In the genomic region with DNA sequence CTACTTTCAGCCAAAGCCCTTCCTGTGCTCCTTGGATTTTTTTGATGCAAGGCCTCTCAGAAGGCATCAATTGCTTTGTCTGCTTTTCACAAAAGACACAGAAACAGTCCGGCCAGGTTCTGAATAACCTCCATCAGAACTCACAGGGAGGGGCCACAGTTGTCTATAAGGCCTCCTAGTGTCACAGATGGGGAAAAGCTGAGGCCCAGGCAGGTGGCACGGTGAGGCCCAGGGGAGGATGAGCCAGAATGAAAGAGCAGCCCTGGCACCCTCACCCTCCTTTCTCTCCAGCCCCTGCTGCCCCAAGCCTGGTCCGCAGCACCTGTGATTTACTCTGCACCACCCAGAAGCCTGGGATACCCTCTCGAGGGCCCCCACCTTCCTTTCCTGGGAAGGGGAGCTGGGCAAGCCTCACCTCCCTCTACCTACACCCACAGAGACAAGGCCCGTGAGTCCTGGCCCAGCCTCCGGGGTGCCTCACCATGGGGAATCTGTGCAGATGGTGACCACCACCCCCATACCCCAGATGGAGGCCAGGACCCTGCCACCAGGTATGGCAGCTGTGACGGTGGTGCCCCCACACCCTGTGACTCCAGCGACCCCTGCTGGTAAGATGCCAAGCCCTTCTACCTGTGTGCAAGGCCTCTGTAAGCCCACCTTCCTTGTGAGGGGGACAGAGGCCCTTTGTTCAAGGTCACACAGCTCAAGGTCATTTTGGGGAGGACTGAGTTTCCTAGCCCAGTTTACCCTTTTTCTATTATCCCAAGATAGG, we compare ENCODE assay signal across 9 cellular contexts. TPM values are rescaled to one million over a fixed set of nuclear protein-coding genes. Genes with fewer than 3 reads are reported as not detected.
A peak's percentile ranks its signal among the peaks of the same experiment; 100 is the strongest.
DNase-seq lines count a peak whose midpoint lies in the region; ATAC-seq and TF ChIP-seq lines count a peak whose summit lies in the region.
"Had no signal": no experiment of that assay in that cellular context is flagged by ENCODE, and none has a peak within 500 bp of the region (broad histone marks: within the 10 kb centered on the region; RNA-seq: fewer than 3 reads in every experiment).

No MANE protein-coding gene starts in this region.

- no peak overlapping the region for H3K4me2 ChIP-seq in PC-3 (ENCODE audit: low read length)

- H3F3A ChIP-seq in PC-3 (ENCODE audit: low read length, unreplicated experiment): no peaks in the 10 kb centered on the region

- no peak overlapping the region for H3K27ac Mint-ChIP-seq in activated naive CD8-positive, alpha-beta T cell treated with anti-CD3 and anti-CD28 coated beads for 36 hours
- peak overlapping the region in 1 of 9 donors; percentile 28 for H3K27ac Mint-ChIP-seq in naive thymus-derived CD4-positive, alpha-beta T cell
- H3K27ac Mint-ChIP-seq in activated T-helper 2 cell treated with anti-CD3 and anti-CD28 coated beads, Interferon-gamma antibody, Interleukin-2, Interleukin-4, amounts not matched to agents 10 μg/mL and 5 μg/mL and 100 μg/mL, durations not matched to agents 14 hours and 24 hours and 36 hours: no peak overlapping the region

- no peaks in the 10 kb centered on the region for H3K4me1 Mint-ChIP-seq in activated naive CD8-positive, alpha-beta T cell treated with anti-CD3 and anti-CD28 coated beads for 36 hours
- no peaks in the 10 kb centered on the region for H3K4me1 Mint-ChIP-seq in naive thymus-derived CD4-positive, alpha-beta T cell
- no peaks in the 10 kb centered on the region for H3K4me1 Mint-ChIP-seq in activated T-helper 2 cell treated with anti-CD3 and anti-CD28 coated beads, Interferon-gamma antibody, Interleukin-2, Interleukin-4, amounts not matched to agents 10 μg/mL and 5 μg/mL and 100 μg/mL, durations not matched to agents 14 hours and 24 hours and 36 hours (ENCODE audit: low read depth)

- H3K27ac ChIP-seq in PC-3 (ENCODE audit: low read length): no peak overlapping the region
- no peak overlapping the region for H3K27ac ChIP-seq in naive thymus-derived CD4-positive, alpha-beta T cell (ENCODE audit: low read depth, low read length)

- no peaks in the 10 kb centered on the region for H3K9me2 ChIP-seq in PC-3 (replicated peaks; ENCODE audit: low read length)

- DNase-seq in NCI-H146 (lab: John Stamatoyannopoulos, UW) (peak; percentile 16), NCI-H146 treated with DMSO at 0.1 percent for 48 hours (lab: John Stamatoyannopoulos, UW; ENCODE audit: unreplicated experiment) (no peak), PC-3 (peak; percentile 33), AG08396 (ENCODE audit: low spot score) (no peak)
- DNase-seq in activated naive CD8-positive, alpha-beta T cell treated with anti-CD3 and anti-CD28 coated beads for 36 hours: peak; percentile 53
- DNase-seq in naive thymus-derived CD4-positive, alpha-beta T cell: peak; percentile 32 to 73 (median 58)
- no peak for DNase-seq in activated T-helper 2 cell treated with anti-CD3 and anti-CD28 coated beads, Interferon-gamma antibody, Interleukin-2, Interleukin-4, amounts not matched to agents 10 μg/mL and 5 μg/mL and 100 μg/mL, durations not matched to agents 14 hours and 24 hours and 36 hours (ENCODE audit: low spot score)

- CTCF ChIA-PET in PC-3 (lab: Charles Lee): no interaction called here
- CTCF ChIA-PET in naive thymus-derived CD4-positive, alpha-beta T cell (lab: Charles Lee): interaction anchor here (0.7 to 2.6 kb wide), 6 partner anchors 9 to 142 kb away, joined by 3 to 19 read pairs (median 4); no protein-coding TSS in a partner anchor

- no peak overlapping the region for H3K9ac ChIP-seq in PC-3 (ENCODE audit: low read length)

- no peaks in the 10 kb centered on the region for H3K27me3 Mint-ChIP-seq in activated naive CD8-positive, alpha-beta T cell treated with anti-CD3 and anti-CD28 coated beads for 36 hours
- no peaks in the 10 kb centered on the region for H3K27me3 Mint-ChIP-seq in naive thymus-derived CD4-positive, alpha-beta T cell
- no peaks in the 10 kb centered on the region for H3K27me3 Mint-ChIP-seq in activated T-helper 2 cell treated with anti-CD3 and anti-CD28 coated beads, Interferon-gamma antibody, Interleukin-2, Interleukin-4, amounts not matched to agents 10 μg/mL and 5 μg/mL and 100 μg/mL, durations not matched to agents 14 hours and 24 hours and 36 hours (ENCODE audit: low read depth)

- TF ChIP-seq CTCF in PC-3 (conservative IDR thresholded peaks at IDR 0.05; ENCODE audit: low read depth, low read length): peak; percentile 63

- BruUV-seq in PC-3 (replicated peaks; lab: Mats Ljungman, UMichigan): no TSS peak

- no peaks in the 10 kb centered on the region for H3K36me3 ChIP-seq in PC-3 (ENCODE audit: low read depth, low read length)
- H3K36me3 ChIP-seq in naive thymus-derived CD4-positive, alpha-beta T cell (ENCODE audit: control insufficient read depth in 2 of 3, insufficient read depth in 3 of 3, low read length in 3 of 3): no peaks in the 10 kb centered on the region

- intact Hi-C loops in PC-3 (cut with micrococcal nuclease): loop anchor here (10.0 kb wide), 1 partner anchor 245 kb away; no protein-coding TSS in a partner anchor
- intact Hi-C loops in naive thymus-derived CD4-positive, alpha-beta T cell (cut with micrococcal nuclease): loop anchor here (1.0 to 10.0 kb wide), 3 partner anchors 57 to 245 kb away; no protein-coding TSS in a partner anchor
- intact Hi-C loops in activated T-helper 2 cell treated with anti-CD3 and anti-CD28 coated beads, Interferon-gamma antibody, Interleukin-2, Interleukin-4, amounts not matched to agents 10 μg/mL and 5 μg/mL and 100 μg/mL, durations not matched to agents 14 hours and 24 hours and 36 hours (cut with micrococcal nuclease): no loop called here

- peak; percentile 33 for ATAC-seq in PC-3
- ATAC-seq in naive thymus-derived CD4-positive, alpha-beta T cell: peak; percentile 58
- no peak for ATAC-seq in GM19395 (IDR thresholded peaks at IDR 0.05; ENCODE audit: unreplicated experiment)
- ATAC-seq: right cardiac atrium had no signal

- H3K27me3 ChIP-seq in PC-3 (ENCODE audit: low read length): no peaks in the 10 kb centered on the region
- no peaks in the 10 kb centered on the region for H3K27me3 ChIP-seq in naive thymus-derived CD4-positive, alpha-beta T cell (ENCODE audit: control insufficient read depth in 2 of 2, insufficient read depth in 2 of 2, low read length in 2 of 2)

- no peaks in the 10 kb centered on the region for H3K36me3 Mint-ChIP-seq in activated naive CD8-positive, alpha-beta T cell treated with anti-CD3 and anti-CD28 coated beads for 36 hours
- no peaks in the 10 kb centered on the region for H3K36me3 Mint-ChIP-seq in naive thymus-derived CD4-positive, alpha-beta T cell
- H3K36me3 Mint-ChIP-seq in activated T-helper 2 cell treated with anti-CD3 and anti-CD28 coated beads, Interferon-gamma antibody, Interleukin-2, Interleukin-4, amounts not matched to agents 10 μg/mL and 5 μg/mL and 100 μg/mL, durations not matched to agents 14 hours and 24 hours and 36 hours (ENCODE audit: low read depth): no peaks in the 10 kb centered on the region

- POLR2A ChIA-PET in PC-3 (lab: Charles Lee; ENCODE audit: unreplicated experiment): no interaction called here
- POLR2A ChIA-PET in naive thymus-derived CD4-positive, alpha-beta T cell (lab: Charles Lee): no interaction called here

- H2AFZ ChIP-seq in PC-3 (ENCODE audit: low read length): no peak overlapping the region

- no peaks in the 10 kb centered on the region for H3K4me1 ChIP-seq in PC-3 (ENCODE audit: insufficient read depth, low read length)
- no peaks in the 10 kb centered on the region for H3K4me1 ChIP-seq in naive thymus-derived CD4-positive, alpha-beta T cell (ENCODE audit: control insufficient read depth in 2 of 2, insufficient read depth in 2 of 2, low read length in 2 of 2)

- H3K79me2 ChIP-seq in PC-3 (ENCODE audit: low read length): no peaks in the 10 kb centered on the region

- no peaks in the 10 kb centered on the region for H3K9me3 Mint-ChIP-seq in activated naive CD8-positive, alpha-beta T cell treated with anti-CD3 and anti-CD28 coated beads for 36 hours
- no peaks in the 10 kb centered on the region for H3K9me3 Mint-ChIP-seq in naive thymus-derived CD4-positive, alpha-beta T cell
- H3K9me3 Mint-ChIP-seq in activated T-helper 2 cell treated with anti-CD3 and anti-CD28 coated beads, Interferon-gamma antibody, Interleukin-2, Interleukin-4, amounts not matched to agents 10 μg/mL and 5 μg/mL and 100 μg/mL, durations not matched to agents 14 hours and 24 hours and 36 hours: no peaks in the 10 kb centered on the region

- H4K20me1 ChIP-seq in PC-3 (ENCODE audit: low read length): no peaks in the 10 kb centered on the region

- no peaks in the 10 kb centered on the region for H3K9me3 ChIP-seq in PC-3 (ENCODE audit: low read length)
- H3K9me3 ChIP-seq in naive thymus-derived CD4-positive, alpha-beta T cell (ENCODE audit: control insufficient read depth in 2 of 3, low read length in 3 of 3): no peaks in the 10 kb centered on the region

- H3K4me3 Mint-ChIP-seq in activated naive CD8-positive, alpha-beta T cell treated with anti-CD3 and anti-CD28 coated beads for 36 hours: no peak overlapping the region
- H3K4me3 Mint-ChIP-seq in naive thymus-derived CD4-positive, alpha-beta T cell: no peak overlapping the region
- H3K4me3 Mint-ChIP-seq in activated T-helper 2 cell treated with anti-CD3 and anti-CD28 coated beads, Interferon-gamma antibody, Interleukin-2, Interleukin-4, amounts not matched to agents 10 μg/mL and 5 μg/mL and 100 μg/mL, durations not matched to agents 14 hours and 24 hours and 36 hours (ENCODE audit: low read depth): no peak overlapping the region

- H3K4me3 ChIP-seq in PC-3 (ENCODE audit: low read length): no peak overlapping the region
- no peak overlapping the region for H3K4me3 ChIP-seq in naive thymus-derived CD4-positive, alpha-beta T cell (ENCODE audit: low read length)

RNA-seq across cellular contexts. Expression of a gene that starts 26.2 kb away (rescaled TPM):
- total RNA-seq in PC-3 (2014; rRNA removed): 4.1 and 6.3 TPM in 2 replicates
- under 1 TPM; 0.21 to 0.22 TPM for total RNA-seq in activated naive CD8-positive, alpha-beta T cell treated with anti-CD3 and anti-CD28 coated beads for 36 hours
- 10 to 100 TPM in 1 of 5 experiments, 1 to 10 TPM in 3, under 1 TPM in 1; 0.17 to 33.1 (median 4.5) TPM for total RNA-seq in naive thymus-derived CD4-positive, alpha-beta T cell
- 1 to 10 TPM; 6.8 to 9.8 TPM for polyA plus RNA-seq in naive thymus-derived CD4-positive, alpha-beta T cell
- total RNA-seq in activated T-helper 2 cell treated with anti-CD3 and anti-CD28 coated beads, Interferon-gamma antibody, Interleukin-2, Interleukin-4, amounts not matched to agents 10 μg/mL and 5 μg/mL and 100 μg/mL, durations not matched to agents 14 hours and 24 hours and 36 hours: not detected in 2 replicates

RNA-seq across cellular contexts. Expression of a gene that starts 38.6 kb away (rescaled TPM):
- total RNA-seq in PC-3 (2014; rRNA removed): 3.0 and 15.1 TPM in 2 replicates
- total RNA-seq in activated naive CD8-positive, alpha-beta T cell treated with anti-CD3 and anti-CD28 coated beads for 36 hours: 1 to 10 TPM; 5.9 to 7.0 TPM
- total RNA-seq in naive thymus-derived CD4-positive, alpha-beta T cell: 100 to 1,000 TPM in 2 of 5 experiments, 10 to 100 TPM in 3; 36.9 to 112 (median 41.8) TPM
- 10 to 100 TPM in 1 of 2 donors, 1 to 10 TPM in 1; 9.1 to 11.7 TPM for polyA plus RNA-seq in naive thymus-derived CD4-positive, alpha-beta T cell
- 14.6 and 16.4 TPM in 2 replicates for total RNA-seq in activated T-helper 2 cell treated with anti-CD3 and anti-CD28 coated beads, Interferon-gamma antibody, Interleukin-2, Interleukin-4, amounts not matched to agents 10 μg/mL and 5 μg/mL and 100 μg/mL, durations not matched to agents 14 hours and 24 hours and 36 hours

Comparison
In these comparisons a context has a peak if more than half of its experiments do, and no peak if none do; other contexts are left out.
1. DNase-seq: peak in NCI-H146 (single experiment), PC-3 (single experiment), activated naive CD8-positive, alpha-beta T cell treated with anti-CD3 and anti-CD28 coated beads for 36 hours (single experiment) and naive thymus-derived CD4-positive, alpha-beta T cell (9 of 9); none in NCI-H146 treated with DMSO at 0.1 percent for 48 hours (single experiment), activated T-helper 2 cell treated with anti-CD3 and anti-CD28 coated beads, Interferon-gamma antibody, Interleukin-2, Interleukin-4, amounts not matched to agents 10 μg/mL and 5 μg/mL and 100 μg/mL, durations not matched to agents 14 hours and 24 hours and 36 hours (single experiment) and AG08396 (single experiment).